ENCODE assay signal across 8 cellular contexts in the genomic region with DNA sequence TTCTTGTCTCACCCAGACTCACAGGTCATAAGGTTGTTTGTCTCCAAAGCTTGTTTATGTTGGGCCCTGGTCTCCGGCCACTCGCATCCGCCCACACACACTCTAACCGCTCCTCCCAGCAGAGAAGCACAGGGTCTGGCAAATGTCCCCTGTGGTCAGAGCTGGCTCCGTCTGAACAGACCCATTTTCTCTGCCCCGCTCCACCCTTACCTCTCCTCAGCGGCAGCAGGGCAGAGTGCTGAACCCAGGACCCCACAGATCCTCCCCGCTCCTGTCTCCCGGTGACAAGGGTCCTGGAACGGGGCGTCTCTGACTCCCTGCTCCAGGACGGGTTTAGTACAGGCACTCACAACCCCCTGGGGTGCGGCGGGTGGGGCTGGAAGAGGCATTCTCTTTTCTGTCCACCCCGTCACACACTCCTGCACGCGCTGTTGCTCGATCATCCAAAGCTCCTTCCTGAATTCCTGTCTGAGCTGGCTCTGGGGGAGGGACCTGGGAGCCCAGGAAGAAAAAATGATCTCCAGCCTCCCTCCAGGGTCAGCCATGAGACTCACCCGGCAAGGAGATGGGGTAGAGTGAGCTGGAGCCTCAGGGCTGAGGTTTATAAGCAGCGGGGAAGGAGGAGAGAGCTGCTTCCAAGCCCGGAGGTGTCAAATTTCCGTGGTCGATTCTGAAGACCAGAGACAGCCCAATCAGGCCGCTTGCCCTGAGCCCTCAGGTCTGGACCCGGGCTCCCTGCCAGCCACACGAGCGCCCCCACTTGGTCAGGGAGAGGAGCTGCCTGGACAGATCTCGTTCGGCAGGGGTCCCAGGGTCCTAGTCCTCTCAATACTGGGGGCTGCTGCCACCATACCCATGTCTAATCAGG. TPM values are rescaled to one million over a fixed set of nuclear protein-coding genes. Genes with fewer than 3 reads are reported as not detected.
DNase-seq lines count a peak whose midpoint lies in the region; ATAC-seq and TF ChIP-seq lines count a peak whose summit lies in the region.

TSS of gene S100A13 (minus strand) at position 577 of the 868 bp plus-strand sequence. CDS start 1,033 bp downstream, outside the sequence.

- peaks cover 13% of the 10 kb centered on the region for H3K4me1 Mint-ChIP-seq in activated CD4-positive, alpha-beta T cell treated with anti-CD3 and anti-CD28 coated beads for 36 hours
- peaks cover 56% of the 10 kb centered on the region for H3K4me1 Mint-ChIP-seq in WTC11
- peaks cover 47% of the 10 kb centered on the region for H3K4me1 Mint-ChIP-seq in neural crest cell

- peak; percentile 72; the same call in 1 of the 2 replicates for TF ChIP-seq CTCF in WTC11 (IDR thresholded peaks at IDR 0.05)
- peak; percentile 77 for TF ChIP-seq CTCF in neural crest cell (conservative IDR thresholded peaks at IDR 0.05)

- no peaks in the 10 kb centered on the region for H3K9me3 Mint-ChIP-seq in activated CD4-positive, alpha-beta T cell treated with anti-CD3 and anti-CD28 coated beads for 36 hours (ENCODE audit: low read depth)
- no peaks in the 10 kb centered on the region for H3K9me3 Mint-ChIP-seq in WTC11
- no peaks in the 10 kb centered on the region for H3K9me3 Mint-ChIP-seq in neural crest cell

- H3K27ac Mint-ChIP-seq in activated CD4-positive, alpha-beta T cell treated with anti-CD3 and anti-CD28 coated beads for 36 hours: no peak within 1 kb of the TSS
- peak within 1 kb of the TSS; percentile 93 for H3K27ac Mint-ChIP-seq in WTC11
- H3K27ac Mint-ChIP-seq in neural crest cell (ENCODE audit: unreplicated experiment): peak within 1 kb of the TSS; percentile 96

- ATAC-seq in activated CD4-positive, alpha-beta T cell treated with anti-CD3 and anti-CD28 coated beads for 36 hours: no peak
- ATAC-seq in WTC11 (peak; percentile 93), HG02588 (IDR thresholded peaks at IDR 0.05; ENCODE audit: unreplicated experiment) (no peak)

- H3K36me3 Mint-ChIP-seq in activated CD4-positive, alpha-beta T cell treated with anti-CD3 and anti-CD28 coated beads for 36 hours (ENCODE audit: low read depth): no peaks in the 10 kb centered on the region
- H3K36me3 Mint-ChIP-seq in WTC11 (peaks cover 24% of the 10 kb centered on the region), neural crest cell (ENCODE audit: low read depth) (no peaks in the 10 kb centered on the region)

- no peak within 1 kb of the TSS for H3K4me3 Mint-ChIP-seq in activated CD4-positive, alpha-beta T cell treated with anti-CD3 and anti-CD28 coated beads for 36 hours
- H3K4me3 Mint-ChIP-seq in WTC11 (peak within 1 kb of the TSS; percentile 81), neural crest cell (peak within 1 kb of the TSS; percentile 90)

- peaks cover 2% of the 10 kb centered on the region for H3K27me3 Mint-ChIP-seq in activated CD4-positive, alpha-beta T cell treated with anti-CD3 and anti-CD28 coated beads for 36 hours
- H3K27me3 Mint-ChIP-seq in WTC11 (ENCODE audit: low read depth) (no peaks in the 10 kb centered on the region), neural crest cell (ENCODE audit: low read depth) (no peaks in the 10 kb centered on the region)

- CTCF ChIA-PET in activated CD4-positive, alpha-beta T cell treated with anti-CD3 and anti-CD28 coated beads for 36 hours (lab: Charles Lee): interaction anchor here (0.6 to 7.1 kb wide), 7 partner anchors 10 to 117 kb away, joined by 3 to 60 read pairs (median 3); partner anchors contain the start of gene S100A14
- CTCF ChIA-PET in WTC11 (lab: Charles Lee): interaction anchor here (0.6 to 5.1 kb wide), 69 partner anchors 8 to 577 kb away, joined by 3 to 230 read pairs (median 5); partner anchors contain the start of genes INTS3, RAB13, RPS27 and S100A14

- intact Hi-C loops in activated CD4-positive, alpha-beta T cell treated with anti-CD3 and anti-CD28 coated beads for 36 hours (cut with DNase I, micrococcal nuclease): no loop called here

- POLR2A ChIA-PET in activated CD4-positive, alpha-beta T cell treated with anti-CD3 and anti-CD28 coated beads for 36 hours (lab: Charles Lee): no interaction called here
- POLR2A ChIA-PET in WTC11 (lab: Charles Lee): interaction anchor here (0.6 to 1.8 kb wide), 18 partner anchors 8 to 148 kb away, joined by 3 to 15 read pairs (median 4); partner anchors contain the start of genes S100A14, S100A16, S100A6 and SLC27A3

- DNase-seq in activated CD4-positive, alpha-beta T cell treated with anti-CD3 and anti-CD28 coated beads for 36 hours: peak; percentile 57
- no peak for DNase-seq in activated CD4-positive, alpha-beta T cell treated with anti-CD3 and anti-CD28 coated beads, Interleukin-2, amount 50 U/mL, for 1 hour
- DNase-seq in NCI-H1930 (lab: John Stamatoyannopoulos, UW): peak; percentile 67 to 80
- DNase-seq in WTC11 (ENCODE audit: low spot score): peak; percentile 95
- peak; percentile 73 for DNase-seq in globus pallidus (ENCODE audit: low spot score)
- DNase-seq in neural crest cell (ENCODE audit: low read depth, low spot score): peak; percentile 87
- no peak for DNase-seq in stimulated activated CD4-positive, alpha-beta T cell treated with anti-CD3 and anti-CD28 coated beads, Interleukin-12 subunit alpha, Interleukin-12 subunit beta, amount 100 ng/mL, for 4 hours

TF ChIP-seq in WTC11, 78 proteins besides CTCF, POLR2A, EP300 and RAD21 (continues in another document):
- no peak for TF ChIP-seq E2F4 (CRISPR knock-in tag; IDR thresholded peaks at IDR 0.05; ENCODE audit: borderline replicate concordance, low read depth)
- TF ChIP-seq MAX (CRISPR knock-in tag; IDR thresholded peaks at IDR 0.05): peak; percentile 69
- TF ChIP-seq, protein P1, sequence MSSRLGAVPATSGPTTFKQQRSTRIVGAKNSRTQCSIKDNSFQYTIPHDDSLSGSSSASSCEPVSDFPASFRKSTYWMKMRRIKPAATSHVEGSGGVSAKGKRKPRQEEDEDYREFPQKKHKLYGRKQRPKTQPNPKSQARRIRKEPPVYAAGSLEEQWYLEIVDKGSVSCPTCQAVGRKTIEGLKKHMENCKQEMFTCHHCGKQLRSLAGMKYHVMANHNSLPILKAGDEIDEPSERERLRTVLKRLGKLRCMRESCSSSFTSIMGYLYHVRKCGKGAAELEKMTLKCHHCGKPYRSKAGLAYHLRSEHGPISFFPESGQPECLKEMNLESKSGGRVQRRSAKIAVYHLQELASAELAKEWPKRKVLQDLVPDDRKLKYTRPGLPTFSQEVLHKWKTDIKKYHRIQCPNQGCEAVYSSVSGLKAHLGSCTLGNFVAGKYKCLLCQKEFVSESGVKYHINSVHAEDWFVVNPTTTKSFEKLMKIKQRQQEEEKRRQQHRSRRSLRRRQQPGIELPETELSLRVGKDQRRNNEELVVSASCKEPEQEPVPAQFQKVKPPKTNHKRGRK (CRISPR knock-in tag; IDR thresholded peaks at IDR 0.05; ENCODE audit: borderline replicate concordance): no peak
- TF ChIP-seq ZNF232 (CRISPR knock-in tag; IDR thresholded peaks at IDR 0.05): 0 out of 2 replicates have a peak, but pooled peaks have one; percentile 47
- peak; percentile 25; the same call in 1 of the 2 replicates for TF ChIP-seq ZNF423 (CRISPR knock-in tag; IDR thresholded peaks at IDR 0.05)
- TF ChIP-seq, protein P2, sequence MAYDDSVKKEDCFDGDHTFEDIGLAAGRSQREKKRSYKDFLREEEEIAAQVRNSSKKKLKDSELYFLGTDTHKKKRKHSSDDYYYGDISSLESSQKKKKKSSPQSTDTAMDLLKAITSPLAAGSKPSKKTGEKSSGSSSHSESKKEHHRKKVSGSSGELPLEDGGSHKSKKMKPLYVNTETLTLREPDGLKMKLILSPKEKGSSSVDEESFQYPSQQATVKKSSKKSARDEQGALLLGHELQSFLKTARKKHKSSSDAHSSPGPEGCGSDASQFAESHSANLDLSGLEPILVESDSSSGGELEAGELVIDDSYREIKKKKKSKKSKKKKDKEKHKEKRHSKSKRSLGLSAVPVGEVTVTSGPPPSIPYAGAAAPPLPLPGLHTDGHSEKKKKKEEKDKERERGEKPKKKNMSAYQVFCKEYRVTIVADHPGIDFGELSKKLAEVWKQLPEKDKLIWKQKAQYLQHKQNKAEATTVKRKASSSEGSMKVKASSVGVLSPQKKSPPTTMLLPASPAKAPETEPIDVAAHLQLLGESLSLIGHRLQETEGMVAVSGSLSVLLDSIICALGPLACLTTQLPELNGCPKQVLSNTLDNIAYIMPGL (CRISPR knock-in tag; IDR thresholded peaks at IDR 0.05): peak; percentile 79; the same call in 1 of the 2 replicates
- peak; percentile 51; the same call in 1 of the 2 replicates for TF ChIP-seq ETV6 (CRISPR knock-in tag; IDR thresholded peaks at IDR 0.05)
- TF ChIP-seq RELA (CRISPR knock-in tag; IDR thresholded peaks at IDR 0.05; ENCODE audit: borderline replicate concordance): no peak

RNA-seq across cellular contexts. Expression of gene S100A13, which starts in this region (rescaled TPM):
- total RNA-seq in activated CD4-positive, alpha-beta T cell treated with anti-CD3 and anti-CD28 coated beads for 36 hours: 1 to 10 TPM; 5.4 TPM
- 68.4 to 84.2 TPM (median 73.9 TPM) in 3 replicates for total RNA-seq in WTC11 (2021)
- 30.2 and 33.7 TPM in 2 replicates for total RNA-seq in neural crest cell

Comparison
In these comparisons a context has a peak if more than half of its experiments do, and no peak if none do; other contexts are left out.
1. DNase-seq: peak in activated CD4-positive, alpha-beta T cell treated with anti-CD3 and anti-CD28 coated beads for 36 hours (single experiment), NCI-H1930 (2 of 2), WTC11 (single experiment), globus pallidus (single experiment) and neural crest cell (single experiment); none in activated CD4-positive, alpha-beta T cell treated with anti-CD3 and anti-CD28 coated beads, Interleukin-2, amount 50 U/mL, for 1 hour (single experiment) and stimulated activated CD4-positive, alpha-beta T cell treated with anti-CD3 and anti-CD28 coated beads, Interleukin-12 subunit alpha, Interleukin-12 subunit beta, amount 100 ng/mL, for 4 hours (single experiment).